8 cellular contexts compared by ENCODE assay signal in the genomic region with DNA sequence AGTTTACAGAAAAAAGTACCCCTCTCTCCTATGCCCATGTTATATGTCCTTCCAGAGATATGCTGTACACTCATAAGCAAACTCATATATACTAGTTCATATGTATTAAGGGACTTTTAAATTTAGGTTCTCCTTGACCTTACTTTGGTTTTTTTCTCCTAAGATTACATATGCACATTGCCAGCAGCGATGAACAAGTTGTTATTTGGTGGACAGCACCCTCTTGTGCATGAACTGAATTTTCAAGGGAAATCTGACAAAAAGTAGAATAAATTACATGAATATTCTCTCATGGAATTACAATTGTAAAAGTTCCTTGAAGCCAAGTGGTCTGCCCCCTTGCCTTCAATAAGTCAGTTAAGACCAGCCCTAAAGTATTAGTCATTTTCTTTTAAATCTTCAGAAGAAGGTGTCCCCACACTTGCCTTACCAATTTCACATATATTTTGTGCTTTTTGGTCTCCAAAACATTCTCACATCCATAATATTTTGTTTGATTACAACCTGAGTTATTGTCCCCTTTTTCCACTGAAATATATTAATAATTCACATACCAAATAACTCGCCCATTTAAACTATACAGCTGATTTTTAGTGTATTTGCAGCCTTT. TPM values are rescaled to one million over a fixed set of nuclear protein-coding genes. Genes with fewer than 3 reads are reported as not detected.
DNase-seq lines count a peak whose midpoint lies in the region; ATAC-seq, FAIRE-seq and TF ChIP-seq lines count a peak whose summit lies in the region.

No MANE protein-coding gene starts in this region.

- H3K4me3 Mint-ChIP-seq in osteocyte (ENCODE audit: unreplicated experiment) = no peak overlapping the region
- H3K4me3 Mint-ChIP-seq in T-helper 17 cell = no peak overlapping the region

- ATAC-seq in HG03432 (IDR thresholded peaks at IDR 0.05; ENCODE audit: unreplicated experiment) (peak; percentile 80), T-helper 17 cell (no peak)

- H3K27ac ChIP-seq in AG04450 (ENCODE audit: low read depth, low read length) = no peak overlapping the region

- FAIRE-seq in GM12891 (lab: Jason Lieb, UNC) = peak; percentile 61

- TF ChIP-seq POLR2A in GM12891 (IDR thresholded peaks at IDR 0.05; ENCODE audit: low read depth, low read length) = no peak

- no peak overlapping the region for H3K4me3 ChIP-seq in AG04450 (ENCODE audit: low read depth, low read length)
- H3K4me3 ChIP-seq in foreskin fibroblast (ENCODE audit: low read depth in 1 of 2, low read length in 2 of 2) = no peak overlapping the region

- CTCF ChIA-PET in AG04450 (lab: Charles Lee) = interaction anchor here (0.8 to 2.9 kb wide), 2 partner anchors 107 to 279 kb away, joined by 4 to 23 read pairs; no protein-coding TSS in a partner anchor

- H3K9me3 ChIP-seq in AG04450 (ENCODE audit: control insufficient read depth, insufficient read depth, low read length) (no peaks in the 10 kb centered on the region), T-helper 17 cell (ENCODE audit: control insufficient read depth, low read length, poor library complexity, severe bottlenecking) (no peaks in the 10 kb centered on the region)

- H3K27me3 ChIP-seq in AG04450 (ENCODE audit: control insufficient read depth, insufficient read depth, low read length) = peaks cover 2% of the 10 kb centered on the region

- H3K27me3 Mint-ChIP-seq in osteocyte (ENCODE audit: unreplicated experiment) (peaks cover 11% of the 10 kb centered on the region), T-helper 17 cell (peaks cover 36% of the 10 kb centered on the region)

- peak; percentile 71 for TF ChIP-seq CTCF in AG04450 (IDR thresholded peaks at IDR 0.05; ENCODE audit: low read depth, low read length)
- TF ChIP-seq CTCF in foreskin fibroblast (IDR thresholded peaks at IDR 0.05; ENCODE audit: low read depth, low read length) = peak; percentile 54
- TF ChIP-seq CTCF in osteocyte (IDR thresholded peaks at IDR 0.05) = peak; percentile 75

- H3K4me1 Mint-ChIP-seq in osteocyte (ENCODE audit: unreplicated experiment) (no peaks in the 10 kb centered on the region), T-helper 17 cell (no peaks in the 10 kb centered on the region)

- no peaks in the 10 kb centered on the region for H3K9me3 Mint-ChIP-seq in osteocyte (ENCODE audit: unreplicated experiment)

- POLR2A ChIA-PET in AG04450 (lab: Yijun Ruan, JAX) = no interaction called here

- no peak overlapping the region for H3K27ac Mint-ChIP-seq in osteocyte (ENCODE audit: unreplicated experiment)
- H3K27ac Mint-ChIP-seq in T-helper 17 cell = no peak overlapping the region

- DNase-seq in AG04450 (ENCODE audit: low read depth, low spot score) (peak; percentile 36), GM12891 (ENCODE audit: insufficient read length, low spot score) (peak; percentile 12), SK-N-DZ (ENCODE audit: low spot score) (peak; percentile 1), foreskin fibroblast (peak; percentile 42 to 73), osteocyte (ENCODE audit: extremely low spot score, unreplicated experiment) (no peak), T-helper 17 cell (no peak)
- DNase-seq in activated naive CD4-positive, alpha-beta T cell treated with anti-CD3 and anti-CD28 coated beads, Interleukin-2, amount 50 U/mL, for 16 hours = no peak

- H3K36me3 Mint-ChIP-seq in osteocyte (ENCODE audit: unreplicated experiment) (no peaks in the 10 kb centered on the region), T-helper 17 cell (ENCODE audit: low read depth) (peaks cover 10% of the 10 kb centered on the region)

TF ChIP-seq in GM12891, 5 proteins besides CTCF, POLR2A, EP300 and RAD21:
- TF ChIP-seq POU2F2 (IDR thresholded peaks at IDR 0.05; ENCODE audit: low read depth, low read length) = no peak
- TF ChIP-seq PAX5 (IDR thresholded peaks at IDR 0.05; ENCODE audit: insufficient read depth, low read length, severe bottlenecking) = no peak

RNA-seq across cellular contexts. Expression of a gene that starts 30.6 kb away (rescaled TPM):
- 19.9 and 26.8 TPM in 2 replicates for polyA plus RNA-seq in AG04450 (2011; rRNA removed)
- 18.2 and 36.1 TPM in 2 replicates for polyA minus RNA-seq in AG04450 (2011; rRNA and poly(A)+ RNA removed)
- 37.2 TPM for polyA plus RNA-seq in GM12891 (2012; ENCODE audit: low read depth, missing spikeins)
- 50.3 and 70.0 TPM in 2 replicates for polyA plus RNA-seq in SK-N-DZ (2014; cell fraction: cytosol; rRNA removed)
- 33.4 and 42.6 TPM in 2 replicates for polyA plus RNA-seq in SK-N-DZ (2014; cell fraction: nucleus; rRNA removed)
- total RNA-seq in osteocyte (51.1 and 56.2 TPM in 2 replicates), T-helper 17 cell (10 to 100 TPM; 64.1 to 66.3 TPM)

Comparison
In these comparisons a context has a peak if more than half of its experiments do, and no peak if none do; other contexts are left out.
1. DNase-seq: peak in AG04450 (single experiment), GM12891 (single experiment), SK-N-DZ (single experiment) and foreskin fibroblast (2 of 2); none in osteocyte (single experiment), T-helper 17 cell (0 of 3) and activated naive CD4-positive, alpha-beta T cell treated with anti-CD3 and anti-CD28 coated beads, Interleukin-2, amount 50 U/mL, for 16 hours (single experiment).
2. Peak in every context shown above with its lines, with median percentiles within 50 percentile points of each other: CTCF ChIP-seq.